In the genomic region with DNA sequence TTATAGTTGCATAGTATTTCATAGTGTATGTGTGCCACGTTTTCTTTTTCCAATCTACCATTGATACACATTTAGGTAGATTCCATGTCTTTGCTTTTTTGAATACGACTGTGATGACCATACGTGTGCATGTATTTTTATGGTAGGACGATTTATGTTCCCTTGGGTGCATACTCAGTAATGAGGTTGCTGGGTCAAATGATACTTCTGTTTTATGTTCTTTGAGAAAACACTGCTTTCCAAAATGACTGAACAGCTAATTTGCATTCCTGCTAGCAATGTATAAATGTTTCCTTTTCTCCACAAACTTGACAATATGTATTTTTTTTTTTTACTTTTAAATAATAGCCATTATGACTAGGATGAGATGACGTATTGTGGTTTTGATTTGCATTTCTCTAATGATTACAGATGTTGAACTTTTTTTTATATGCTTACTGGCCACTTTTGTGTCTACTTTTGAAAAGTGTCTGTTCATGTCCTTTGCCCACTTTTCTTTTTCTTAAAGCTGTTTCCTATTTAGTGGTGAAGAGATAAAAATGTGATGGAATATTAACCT, we compare ENCODE assay signal across 22 cellular contexts.
A peak's percentile ranks its signal among the peaks of the same experiment; 100 is the strongest.
DNase-seq lines count a peak whose midpoint lies in the region; ATAC-seq, FAIRE-seq and TF ChIP-seq lines count a peak whose summit lies in the region.
"Had no signal": no experiment of that assay in that cellular context is flagged by ENCODE, and none has a peak within 500 bp of the region (broad histone marks: within the 10 kb centered on the region; RNA-seq: fewer than 3 reads in every experiment).

No MANE protein-coding gene starts in this region.

- intact Hi-C loops in HepG2 (cut with micrococcal nuclease; ENCODE audit: unreplicated experiment) = no loop called here
- intact Hi-C loops in right lobe of liver (cut with DNase I) = no loop called here
- intact Hi-C loops in GM12878 (cut with micrococcal nuclease; ENCODE audit: unreplicated experiment) = no loop called here

- BruUV-seq in HepG2 (replicated peaks; lab: Mats Ljungman, UMichigan) (no TSS peak), GM12878 (replicated peaks; lab: Mats Ljungman, UMichigan) (no TSS peak)

- H3K27me3 ChIP-seq in HepG2 (ENCODE audit: control insufficient read depth in 1 of 2, insufficient read depth in 2 of 2, low read length in 2 of 2) (no peaks in the 10 kb centered on the region), right lobe of liver (no peaks in the 10 kb centered on the region), GM12878 (replicated peaks in 1 of 2; ENCODE audit: control insufficient read depth in 2 of 2, insufficient read depth in 2 of 2, low read length in 1 of 2) (no peaks in the 10 kb centered on the region)
- H3K27me3 ChIP-seq: BLaER1 had no signal

- H3K4me3 ChIP-seq in HepG2 (replicated peaks in 1 of 3; ENCODE audit: insufficient read depth in 1 of 3, low read depth in 2 of 3, low read length in 3 of 3) (no peak overlapping the region), right lobe of liver (no peak overlapping the region), GM12878 (no peak overlapping the region)
- H3K4me3 ChIP-seq: BLaER1, GM23338 had no signal

- FAIRE-seq in HepG2 (lab: Jason Lieb, UNC) = no peak
- no peak for FAIRE-seq in GM12878 (lab: Jason Lieb, UNC)
- FAIRE-seq: A204.1, G401.6 had no signal

- no peaks in the 10 kb centered on the region for H3K4me1 ChIP-seq in HepG2 (ENCODE audit: insufficient read depth, low read length)
- no peaks in the 10 kb centered on the region for H3K4me1 ChIP-seq in right lobe of liver
- H3K4me1 ChIP-seq in GM12878 (ENCODE audit: control insufficient read depth, insufficient read depth, low read length) = no peaks in the 10 kb centered on the region
- H3K4me1 ChIP-seq: BLaER1, Caco-2 had no signal

- no peak overlapping the region for H3K4me3 Mint-ChIP-seq in activated naive CD8-positive, alpha-beta T cell treated with anti-CD3 and anti-CD28 coated beads, Interleukin-2, amount 50 U/mL, for 24 hours
- H3K4me3 Mint-ChIP-seq: B cell; CD4-positive, CD25-positive, alpha-beta regulatory T cell; CD8-positive, alpha-beta T cell; GM23338; H9; HFFc6 had no signal

- H3K79me2 ChIP-seq in HepG2 (ENCODE audit: insufficient read depth, low read length) (no peaks in the 10 kb centered on the region), GM12878 (ENCODE audit: control insufficient read depth, insufficient read depth, low read length) (no peaks in the 10 kb centered on the region)

- H3K4me1 Mint-ChIP-seq in activated naive CD8-positive, alpha-beta T cell treated with anti-CD3 and anti-CD28 coated beads, Interleukin-2, amount 50 U/mL, for 24 hours = no peaks in the 10 kb centered on the region
- H3K4me1 Mint-ChIP-seq: B cell; CD4-positive, CD25-positive, alpha-beta regulatory T cell; GM23338; H9 had no signal

- H4K20me1 ChIP-seq in HepG2 (ENCODE audit: insufficient read depth, low read length) = no peaks in the 10 kb centered on the region
- no peaks in the 10 kb centered on the region for H4K20me1 ChIP-seq in GM12878 (ENCODE audit: control insufficient read depth, insufficient read depth)
- H4K20me1 ChIP-seq: BLaER1 had no signal

- H3K36me3 Mint-ChIP-seq in activated naive CD8-positive, alpha-beta T cell treated with anti-CD3 and anti-CD28 coated beads, Interleukin-2, amount 50 U/mL, for 24 hours (ENCODE audit: low read depth) = no peaks in the 10 kb centered on the region
- H3K36me3 Mint-ChIP-seq: CD4-positive, CD25-positive, alpha-beta regulatory T cell; CD8-positive, alpha-beta T cell had no signal

- ATAC-seq in HepG2 (no peak), right lobe of liver (no peak), HG02610 (IDR thresholded peaks at IDR 0.05; ENCODE audit: unreplicated experiment) (peak; percentile 70), GM12878 (peak; percentile 53), HG02678 (IDR thresholded peaks at IDR 0.05; ENCODE audit: unreplicated experiment) (no peak), HG03108 (IDR thresholded peaks at IDR 0.05; ENCODE audit: unreplicated experiment) (no peak)
- ATAC-seq in activated naive CD8-positive, alpha-beta T cell treated with anti-CD3 and anti-CD28 coated beads, Interleukin-2, amount 50 U/mL, for 24 hours = no peak
- ATAC-seq: CD8-positive, alpha-beta T cell; GM23338 had no signal

- H3K4me2 ChIP-seq in HepG2 (ENCODE audit: low read depth, low read length) (no peak overlapping the region), GM12878 (ENCODE audit: control insufficient read depth, insufficient read depth) (no peak overlapping the region)
- H3K4me2 ChIP-seq: BLaER1, GM23338 had no signal

- POLR2A ChIA-PET in HepG2 (lab: Yijun Ruan, JAX) = no interaction called here
- POLR2A ChIA-PET in GM12878 (lab: Charles Lee) = no interaction called here

- H3K27me3 Mint-ChIP-seq in activated naive CD8-positive, alpha-beta T cell treated with anti-CD3 and anti-CD28 coated beads, Interleukin-2, amount 50 U/mL, for 24 hours = no peaks in the 10 kb centered on the region
- H3K27me3 Mint-ChIP-seq: B cell; CD4-positive, CD25-positive, alpha-beta regulatory T cell had no signal

- RAD21 ChIA-PET in GM12878 (lab: Charles Lee; ENCODE audit: unreplicated experiment) = no interaction called here

- no peaks in the 10 kb centered on the region for H3K9me3 ChIP-seq in HepG2 (ENCODE audit: low read length)
- H3K9me3 ChIP-seq in right lobe of liver = no peaks in the 10 kb centered on the region
- no peaks in the 10 kb centered on the region for H3K9me3 ChIP-seq in GM12878 (replicated peaks; ENCODE audit: control insufficient read depth, insufficient read depth, low read length)
- H3K9me3 ChIP-seq: BLaER1, Caco-2 had no signal

- no peak for DNase-seq in HepG2 (ENCODE audit: low spot score)
- no peak for DNase-seq in right lobe of liver
- no peak for DNase-seq in GM12878 (ENCODE audit: low read depth, low spot score)
- DNase-seq in HuH-7.5 (ENCODE audit: low spot score) = no peak
- no peak for DNase-seq in activated naive CD8-positive, alpha-beta T cell treated with anti-CD3 and anti-CD28 coated beads, Interleukin-2, amount 50 U/mL, for 24 hours
- DNase-seq: Caco-2; CD4-positive, CD25-positive, alpha-beta regulatory T cell; CD8-positive, alpha-beta T cell; DMS153; DND-41; H9; HFFc6 had no signal

- no peak for TF ChIP-seq CTCF in HepG2 (CRISPR knock-in tag; IDR thresholded peaks at IDR 0.05)
- TF ChIP-seq CTCF in right lobe of liver (IDR thresholded peaks at IDR 0.05) = no peak
- no peak for TF ChIP-seq CTCF in GM12878 (IDR thresholded peaks at IDR 0.05 in 2 of 3, conservative IDR thresholded peaks at IDR 0.05 in 1 of 3; ENCODE audit: control insufficient read depth in 2 of 3, extremely low read depth in 1 of 3, insufficient read depth in 1 of 3, low read depth in 3 of 3, low read length in 3 of 3)

- TF ChIP-seq RAD21 in HepG2 (CRISPR knock-in tag; IDR thresholded peaks at IDR 0.05) (no peak), GM12878 (IDR thresholded peaks at IDR 0.05; ENCODE audit: insufficient read depth, low read depth, low read length) (no peak)

- CTCF ChIA-PET in HepG2 (lab: Yijun Ruan, JAX; ENCODE audit: low intra/inter-chr PET ratio, low total read pairs) (no interaction called here), GM12878 (lab: Yijun Ruan, JAX) (no interaction called here)

- H3K9ac ChIP-seq in HepG2 (ENCODE audit: insufficient read depth, low read depth, low read length) (no peak overlapping the region), GM12878 (ENCODE audit: control insufficient read depth, insufficient read depth, low read length) (no peak overlapping the region)
- H3K9ac ChIP-seq: BLaER1 had no signal

- peaks cover 13% of the 10 kb centered on the region for H3K9me3 Mint-ChIP-seq in activated naive CD8-positive, alpha-beta T cell treated with anti-CD3 and anti-CD28 coated beads, Interleukin-2, amount 50 U/mL, for 24 hours

- TF ChIP-seq POLR2A in HepG2 (IDR thresholded peaks at IDR 0.05; ENCODE audit: insufficient read depth in 1 of 2, low read depth in 2 of 2, low read length in 2 of 2) = no peak
- TF ChIP-seq POLR2A in right lobe of liver (IDR thresholded peaks at IDR 0.05) = no peak
- no peak for TF ChIP-seq POLR2A in GM12878 (IDR thresholded peaks at IDR 0.05; ENCODE audit: low read depth, low read length)

- H2AFZ ChIP-seq in HepG2 (ENCODE audit: low read length) = no peak overlapping the region
- no peak overlapping the region for H2AFZ ChIP-seq in GM12878 (ENCODE audit: control insufficient read depth, low read depth, low read length)
- H2AFZ ChIP-seq: GM23338 had no signal

- H3K27ac ChIP-seq in HepG2 (ENCODE audit: extremely low read length, insufficient read depth, low read length) = no peak overlapping the region
- no peak overlapping the region for H3K27ac ChIP-seq in right lobe of liver
- no peak overlapping the region for H3K27ac ChIP-seq in GM12878 (ENCODE audit: control insufficient read depth, insufficient read depth)
- H3K27ac ChIP-seq: 22Rv1, BLaER1, C4-2B had no signal

- in situ Hi-C loops in HepG2 (cut with HindIII; ENCODE audit: extremely low pct_ligation_motif_present, low pct_unique_long_range_greater_than_20kb) = no loop called here
- in situ Hi-C loops in GM12878 (cut with MboI) = no loop called here

- TF ChIP-seq EP300 in HepG2 (IDR thresholded peaks at IDR 0.05; ENCODE audit: low read depth in 2 of 2, low read length in 2 of 2) (no peak), HepG2 (CRISPR knock-in tag; IDR thresholded peaks at IDR 0.05; ENCODE audit: borderline replicate concordance) (no peak), GM12878 (IDR thresholded peaks at IDR 0.05; ENCODE audit: borderline replicate concordance in 1 of 2, control insufficient read depth in 1 of 2, low read depth in 2 of 2, low read length in 2 of 2) (no peak)

- H3K27ac Mint-ChIP-seq in activated naive CD8-positive, alpha-beta T cell treated with anti-CD3 and anti-CD28 coated beads, Interleukin-2, amount 50 U/mL, for 24 hours = no peak overlapping the region
- H3K27ac Mint-ChIP-seq: B cell; CD4-positive, CD25-positive, alpha-beta regulatory T cell; CD8-positive, alpha-beta T cell; GM23338; H9; HFFc6 had no signal

- 33% methylated on average over 5 of the region's 5 CpGs for WGBS in HepG2 (ENCODE audit: low lambda C conversion rate)
- WGBS in right lobe of liver (ENCODE audit: insufficient coverage, low coverage, low lambda C conversion rate, missing lambda C conversion rate) = 43% methylated on average over 5 of the region's 5 CpGs
- 22% methylated on average over 5 of the region's 5 CpGs for WGBS in GM12878 (ENCODE audit: insufficient coverage, insufficient replicate concordance, low lambda C conversion rate, missing lambda C conversion rate)

- no peaks in the 10 kb centered on the region for H3K36me3 ChIP-seq in HepG2 (replicated peaks in 1 of 2; ENCODE audit: control insufficient read depth in 1 of 2, insufficient read depth in 2 of 2, low read length in 2 of 2)
- H3K36me3 ChIP-seq in right lobe of liver = no peaks in the 10 kb centered on the region
- H3K36me3 ChIP-seq in GM12878 (ENCODE audit: control insufficient read depth in 2 of 2, insufficient read depth in 2 of 2, low read length in 1 of 2) = no peaks in the 10 kb centered on the region
- H3K36me3 ChIP-seq: BLaER1 had no signal

- SMC1A ChIA-PET in GM12878 (lab: Charles Lee; ENCODE audit: uncharacterized antibody, unreplicated experiment) = no interaction called here

TF ChIP-seq in HepG2, 621 proteins besides CTCF, POLR2A, EP300 and RAD21 (continues in another document):
- TF ChIP-seq CREB1 (IDR thresholded peaks at IDR 0.05) (peak; percentile 31; the same call in 1 of the 2 replicates), CREB1 (CRISPR knock-in tag; IDR thresholded peaks at IDR 0.05) (no peak)

TF ChIP-seq in GM12878, 131 proteins besides CTCF, POLR2A, EP300 and RAD21 (continues in another document):
- no peak for TF ChIP-seq MYB (IDR thresholded peaks at IDR 0.05; ENCODE audit: borderline replicate concordance, low read depth, low read length)

Comparison
In these comparisons a context has a peak if more than half of its experiments do, and no peak if none do; other contexts are left out.
1. ATAC-seq: peak in HG02610 (single experiment) and GM12878 (single experiment); none in HepG2 (single experiment), right lobe of liver (0 of 4), HG02678 (single experiment), HG03108 (single experiment) and activated naive CD8-positive, alpha-beta T cell treated with anti-CD3 and anti-CD28 coated beads, Interleukin-2, amount 50 U/mL, for 24 hours (single experiment).